ENCODE assay signal across 18 cellular contexts in genomic region chrX:19677121-19677520, GRCh38.
DNase-seq lines count a peak whose midpoint lies in the region; ATAC-seq and TF ChIP-seq lines count a peak whose summit lies in the region.
"Had no signal": no experiment of that assay in that cellular context is flagged by ENCODE, and none has a peak within 500 bp of the region (broad histone marks: within the 10 kb centered on the region; RNA-seq: fewer than 3 reads in every experiment).

No MANE protein-coding gene starts in this region.

- TF ChIP-seq CTCF in Calu3 (IDR thresholded peaks at IDR 0.05; ENCODE audit: unreplicated experiment) (no peak), left lung (IDR thresholded peaks at IDR 0.05) (no peak)

- H3K27me3 ChIP-seq in left lung, result no peaks in the 10 kb centered on the region
- H3K27me3 ChIP-seq: upper lobe of left lung had no signal

- H3K27ac ChIP-seq in left lung, result no peak overlapping the region
- H3K27ac ChIP-seq: left ventricle myocardium inferior, upper lobe of left lung had no signal

- no peaks in the 10 kb centered on the region for H3K9me3 ChIP-seq in left lung
- H3K9me3 ChIP-seq: left ventricle myocardium inferior, upper lobe of left lung had no signal

- DNase-seq in Calu3 (no peak), HPDE6-E6E7 (ENCODE audit: extremely low spot score) (peak; percentile 59), left lung (no peak), mesenteric fat pad (ENCODE audit: low spot score) (no peak)
- no peak for DNase-seq in activated naive CD8-positive, alpha-beta T cell treated with anti-CD3 and anti-CD28 coated beads for 36 hours
- no peak for DNase-seq in stimulated activated CD4-positive, alpha-beta T cell treated with anti-CD3 and anti-CD28 coated beads, Interleukin-4, amount 100 ng/mL, for 4 hours
- DNase-seq: activated CD4-positive, alpha-beta T cell treated with anti-CD3 and anti-CD28 coated beads, Interleukin-2, amount 10 ng/mL, durations not matched to agents 7 days and 5 days; activated naive CD4-positive, alpha-beta T cell treated with anti-CD3 and anti-CD28 coated beads, Interleukin-2, amount 50 U/mL, for 16 hours; effector CD8-positive, alpha-beta T cell; glutamatergic neuron; left ventricle myocardium inferior; NCI-H1417; NCI-H526 treated with DMSO at 0.1 percent for 48 hours; SHP77 treated with DMSO at 0.1 percent for 48 hours; stimulated activated CD4-positive, alpha-beta T cell treated with anti-CD3 and anti-CD28 coated beads, Interleukin-4, amount 100 ng/mL, for 1 hour; upper lobe of left lung had no signal

- peaks cover 8% of the 10 kb centered on the region for H3K36me3 Mint-ChIP-seq in Calu3 (ENCODE audit: insufficient read depth, unreplicated experiment)
- H3K36me3 Mint-ChIP-seq in activated naive CD8-positive, alpha-beta T cell treated with anti-CD3 and anti-CD28 coated beads for 36 hours, result peaks cover 52% of the 10 kb centered on the region

- peak overlapping the region; percentile 9 for H3K27ac Mint-ChIP-seq in Calu3 (ENCODE audit: unreplicated experiment)
- H3K27ac Mint-ChIP-seq in activated naive CD8-positive, alpha-beta T cell treated with anti-CD3 and anti-CD28 coated beads for 36 hours, result peak overlapping the region; percentile 74
- H3K27ac Mint-ChIP-seq: activated CD4-positive, alpha-beta T cell treated with anti-CD3 and anti-CD28 coated beads, Interleukin-2, amount 10 ng/mL, durations not matched to agents 7 days and 5 days had no signal

- intact Hi-C loops in Calu3 (cut with micrococcal nuclease; ENCODE audit: unreplicated experiment) (no loop called here), left lung (cut with DNase I) (no loop called here)

- peak; percentile 41 for ATAC-seq in left lung
- no peak for ATAC-seq in GM19395 (IDR thresholded peaks at IDR 0.05; ENCODE audit: unreplicated experiment)
- ATAC-seq: HepG2 had no signal

- H3K36me3 ChIP-seq in left lung, result no peaks in the 10 kb centered on the region
- H3K36me3 ChIP-seq: left ventricle myocardium inferior, upper lobe of left lung had no signal

- no TSS peak for BruUV-seq in Calu3 (replicated peaks; lab: Mats Ljungman, UMichigan)

- peaks cover 0 to 13% of the 10 kb centered on the region in 2 donors for H3K4me1 ChIP-seq in left lung

- H3K4me1 Mint-ChIP-seq in Calu3 (ENCODE audit: low read depth, unreplicated experiment), result peaks cover 59% of the 10 kb centered on the region
- H3K4me1 Mint-ChIP-seq in activated naive CD8-positive, alpha-beta T cell treated with anti-CD3 and anti-CD28 coated beads for 36 hours, result peaks cover 58% of the 10 kb centered on the region

- no peaks in the 10 kb centered on the region for H3K27me3 Mint-ChIP-seq in Calu3 (ENCODE audit: unreplicated experiment)
- H3K27me3 Mint-ChIP-seq in activated naive CD8-positive, alpha-beta T cell treated with anti-CD3 and anti-CD28 coated beads for 36 hours, result no peaks in the 10 kb centered on the region
- H3K27me3 Mint-ChIP-seq: activated CD4-positive, alpha-beta T cell treated with anti-CD3 and anti-CD28 coated beads, Interleukin-2, amount 10 ng/mL, durations not matched to agents 7 days and 5 days had no signal

- H3K9me3 Mint-ChIP-seq in Calu3 (ENCODE audit: low read depth, unreplicated experiment), result peaks cover 12% of the 10 kb centered on the region
- H3K9me3 Mint-ChIP-seq in activated naive CD8-positive, alpha-beta T cell treated with anti-CD3 and anti-CD28 coated beads for 36 hours, result no peaks in the 10 kb centered on the region
- H3K9me3 Mint-ChIP-seq: activated CD4-positive, alpha-beta T cell treated with anti-CD3 and anti-CD28 coated beads, Interleukin-2, amount 10 ng/mL, durations not matched to agents 7 days and 5 days had no signal

- H3K4me3 ChIP-seq in left lung, result no peak overlapping the region
- H3K4me3 ChIP-seq: left ventricle myocardium inferior, upper lobe of left lung had no signal

- no peak overlapping the region for H3K4me3 Mint-ChIP-seq in Calu3 (ENCODE audit: low read depth, unreplicated experiment)
- H3K4me3 Mint-ChIP-seq in activated naive CD8-positive, alpha-beta T cell treated with anti-CD3 and anti-CD28 coated beads for 36 hours, result no peak overlapping the region
- H3K4me3 Mint-ChIP-seq: activated CD4-positive, alpha-beta T cell treated with anti-CD3 and anti-CD28 coated beads, Interleukin-2, amount 10 ng/mL, durations not matched to agents 7 days and 5 days had no signal

- CTCF ChIA-PET in Calu3 (lab: Charles Lee), result no interaction called here
